ENCODE assay signal across 1 cellular context in genomic region chr1:246200225-246200624, GRCh38.
TF ChIP-seq lines count a peak whose summit lies in the region.

No MANE protein-coding gene starts in this region.

TF ChIP-seq in K562, 482 proteins besides CTCF, POLR2A, EP300 and RAD21 (continued from another document):
- no peak for TF ChIP-seq ZNF609 (CRISPR knock-in tag; IDR thresholded peaks at IDR 0.05; ENCODE audit: borderline replicate concordance)
- peak; percentile 81 for TF ChIP-seq ZKSCAN8 (CRISPR knock-in tag; IDR thresholded peaks at IDR 0.05)
- peak; percentile 82 for TF ChIP-seq EGR1 (conservative IDR thresholded peaks at IDR 0.05)
- peak; percentile 96 for TF ChIP-seq ZSCAN29 (IDR thresholded peaks at IDR 0.05)
